ENCODE assay signal across 17 cellular contexts in the genomic region with DNA sequence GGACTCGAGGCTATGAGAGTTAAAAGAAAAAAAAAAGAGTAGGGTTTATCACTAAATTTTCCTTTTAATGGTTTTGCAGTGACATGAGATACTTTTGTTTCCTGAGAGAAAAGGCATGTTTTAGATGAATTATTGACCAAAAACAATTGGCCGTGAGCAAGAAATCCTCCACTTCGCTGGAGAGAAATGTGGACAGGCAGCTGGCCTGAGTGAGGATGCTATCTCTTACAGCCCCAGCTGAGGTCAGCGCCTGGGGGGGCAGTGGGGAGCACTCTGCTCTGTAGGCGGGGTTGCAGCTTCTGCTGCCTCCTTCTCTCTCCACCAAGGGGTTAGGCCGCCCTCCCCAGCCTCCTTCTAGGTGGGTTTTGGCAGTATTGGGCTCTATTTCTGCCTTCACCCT. TPM values are rescaled to one million over a fixed set of nuclear protein-coding genes. Genes with fewer than 3 reads are reported as not detected.
A peak's percentile ranks its signal among the peaks of the same experiment; 100 is the strongest.
DNase-seq lines count a peak whose midpoint lies in the region; ATAC-seq and TF ChIP-seq lines count a peak whose summit lies in the region.
"Had no signal": no experiment of that assay in that cellular context is flagged by ENCODE, and none has a peak within 500 bp of the region (broad histone marks: within the 10 kb centered on the region; RNA-seq: fewer than 3 reads in every experiment).

No MANE protein-coding gene starts in this region.

- H3K9me3 Mint-ChIP-seq in neural progenitor cell = no peaks in the 10 kb centered on the region
- H3K9me3 Mint-ChIP-seq: H9 had no signal

- H3K9me3 ChIP-seq in neural progenitor cell (ENCODE audit: low read depth) = no peaks in the 10 kb centered on the region
- H3K9me3 ChIP-seq: Caco-2 had no signal

- H3K4me3 ChIP-seq in neural progenitor cell = no peak overlapping the region
- no peak overlapping the region for H3K4me3 ChIP-seq in foreskin fibroblast (ENCODE audit: low read depth in 1 of 2, low read length in 2 of 2)
- H3K4me3 ChIP-seq: PC-9 had no signal

- H2AFZ ChIP-seq in neural progenitor cell (replicated peaks) = no peak overlapping the region
- H2AFZ ChIP-seq: PC-9 had no signal

- no peaks in the 10 kb centered on the region for H3K79me2 ChIP-seq in neural progenitor cell (ENCODE audit: low read depth)

- no peak overlapping the region for H3K27ac ChIP-seq in neural progenitor cell
- H3K27ac ChIP-seq: PC-9 had no signal

- H3K27me3 ChIP-seq in neural progenitor cell = no peaks in the 10 kb centered on the region

- H3K27ac Mint-ChIP-seq in neural progenitor cell = peak overlapping the region; percentile 41
- H3K27ac Mint-ChIP-seq: B cell; CD4-positive, CD25-positive, alpha-beta regulatory T cell had no signal

- H4K20me1 ChIP-seq in neural progenitor cell (ENCODE audit: low read depth) = no peaks in the 10 kb centered on the region

- TF ChIP-seq CTCF in neural progenitor cell (IDR thresholded peaks at IDR 0.05) (no peak), foreskin fibroblast (IDR thresholded peaks at IDR 0.05; ENCODE audit: low read depth, low read length) (no peak)

- H3K9ac ChIP-seq in neural progenitor cell = no peak overlapping the region

- no peaks in the 10 kb centered on the region for H3K36me3 ChIP-seq in neural progenitor cell

- H3K4me2 ChIP-seq in neural progenitor cell = no peak overlapping the region
- H3K4me2 ChIP-seq: PC-9 had no signal

- H3K36me3 Mint-ChIP-seq in neural progenitor cell = no peaks in the 10 kb centered on the region
- H3K36me3 Mint-ChIP-seq: CD4-positive, CD25-positive, alpha-beta regulatory T cell had no signal

- DNase-seq in NCI-H69 (lab: John Stamatoyannopoulos, UW) = peak; percentile 35
- peak; percentile 84 for DNase-seq in globus pallidus (ENCODE audit: low spot score)
- DNase-seq in neural progenitor cell (ENCODE audit: low spot score) = no peak
- peak; percentile 64 for DNase-seq in superior temporal gyrus (ENCODE audit: extremely low spot score)
- DNase-seq in foreskin fibroblast = no peak
- DNase-seq: Caco-2; CD4-positive, CD25-positive, alpha-beta regulatory T cell; H9; IMR-90; NCI-H1417 treated with DMSO at 0.1 percent for 48 hours; NCI-H2029; NCI-H2171; PC-9 had no signal

- peaks cover 8% of the 10 kb centered on the region for H3K4me1 Mint-ChIP-seq in neural progenitor cell
- H3K4me1 Mint-ChIP-seq: B cell; CD4-positive, CD25-positive, alpha-beta regulatory T cell had no signal

- no peak overlapping the region for H3K4me3 Mint-ChIP-seq in neural progenitor cell
- H3K4me3 Mint-ChIP-seq: B cell; CD4-positive, CD25-positive, alpha-beta regulatory T cell; H9 had no signal

- H3K4me1 ChIP-seq in neural progenitor cell = peaks cover 11% of the 10 kb centered on the region
- H3K4me1 ChIP-seq: Caco-2 had no signal

- ATAC-seq in HG02571 (IDR thresholded peaks at IDR 0.05; ENCODE audit: unreplicated experiment) = no peak
- no peak for ATAC-seq in activated CD4-positive, CD25-positive, alpha-beta regulatory T cell treated with anti-CD3 and anti-CD28 coated beads, Interleukin-2, amount 50 U/mL, for 24 hours

- H3F3A ChIP-seq in neural progenitor cell (ENCODE audit: low read depth) = no peaks in the 10 kb centered on the region

- no peaks in the 10 kb centered on the region for H3K27me3 Mint-ChIP-seq in neural progenitor cell (ENCODE audit: insufficient read depth, low read depth)

RNA-seq across cellular contexts. Expression of gene PRIMA1, which starts 54.6 kb away (rescaled TPM):
- 2.5 and 2.8 TPM in 2 replicates for total RNA-seq in neural progenitor cell (ENCODE audit: low replicate concordance)
- total RNA-seq: B cell; CD4-positive, CD25-positive, alpha-beta regulatory T cell; IMR-90; LHCN-M2; PC-9 had no signal

Comparison
In these comparisons a context has a peak if more than half of its experiments do, and no peak if none do; other contexts are left out.
1. DNase-seq: peak in NCI-H69 (single experiment), globus pallidus (single experiment) and superior temporal gyrus (single experiment); none in neural progenitor cell (single experiment) and foreskin fibroblast (0 of 2).